ENCODE assay signal across 2 cellular contexts in the genomic region with DNA sequence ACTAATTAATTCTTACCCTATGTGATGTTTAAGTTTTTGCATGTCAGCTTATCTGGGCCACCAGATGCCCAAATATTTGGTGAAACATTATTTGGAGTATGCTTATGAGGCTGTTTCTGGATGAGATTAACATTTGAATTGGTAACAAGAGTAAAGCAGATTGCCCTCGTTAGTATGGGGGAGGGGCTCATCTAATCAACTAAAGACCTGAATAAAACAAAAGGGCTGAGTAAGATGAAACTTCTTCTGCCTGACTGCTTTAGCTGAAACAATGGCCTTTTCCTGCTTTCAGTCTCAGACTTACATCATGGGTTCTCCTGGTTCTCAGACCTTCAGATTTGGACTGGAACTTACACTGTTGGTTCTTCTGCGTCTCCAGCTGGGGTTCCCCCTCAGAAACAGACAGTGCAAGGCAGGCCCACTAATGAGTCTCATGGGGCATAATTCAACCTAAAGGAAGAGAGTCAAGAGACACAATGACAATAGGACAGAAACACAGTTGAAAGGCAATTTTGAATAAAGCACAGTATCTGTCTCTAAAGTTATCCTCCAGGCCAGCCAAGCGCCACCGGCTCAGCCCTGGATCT.
TF ChIP-seq lines count a peak whose summit lies in the region.

No MANE protein-coding gene starts in this region.

TF ChIP-seq in GM23338, 12 proteins besides CTCF, POLR2A, EP300 and RAD21 (continued from another document):
- TF ChIP-seq, protein P1, sequence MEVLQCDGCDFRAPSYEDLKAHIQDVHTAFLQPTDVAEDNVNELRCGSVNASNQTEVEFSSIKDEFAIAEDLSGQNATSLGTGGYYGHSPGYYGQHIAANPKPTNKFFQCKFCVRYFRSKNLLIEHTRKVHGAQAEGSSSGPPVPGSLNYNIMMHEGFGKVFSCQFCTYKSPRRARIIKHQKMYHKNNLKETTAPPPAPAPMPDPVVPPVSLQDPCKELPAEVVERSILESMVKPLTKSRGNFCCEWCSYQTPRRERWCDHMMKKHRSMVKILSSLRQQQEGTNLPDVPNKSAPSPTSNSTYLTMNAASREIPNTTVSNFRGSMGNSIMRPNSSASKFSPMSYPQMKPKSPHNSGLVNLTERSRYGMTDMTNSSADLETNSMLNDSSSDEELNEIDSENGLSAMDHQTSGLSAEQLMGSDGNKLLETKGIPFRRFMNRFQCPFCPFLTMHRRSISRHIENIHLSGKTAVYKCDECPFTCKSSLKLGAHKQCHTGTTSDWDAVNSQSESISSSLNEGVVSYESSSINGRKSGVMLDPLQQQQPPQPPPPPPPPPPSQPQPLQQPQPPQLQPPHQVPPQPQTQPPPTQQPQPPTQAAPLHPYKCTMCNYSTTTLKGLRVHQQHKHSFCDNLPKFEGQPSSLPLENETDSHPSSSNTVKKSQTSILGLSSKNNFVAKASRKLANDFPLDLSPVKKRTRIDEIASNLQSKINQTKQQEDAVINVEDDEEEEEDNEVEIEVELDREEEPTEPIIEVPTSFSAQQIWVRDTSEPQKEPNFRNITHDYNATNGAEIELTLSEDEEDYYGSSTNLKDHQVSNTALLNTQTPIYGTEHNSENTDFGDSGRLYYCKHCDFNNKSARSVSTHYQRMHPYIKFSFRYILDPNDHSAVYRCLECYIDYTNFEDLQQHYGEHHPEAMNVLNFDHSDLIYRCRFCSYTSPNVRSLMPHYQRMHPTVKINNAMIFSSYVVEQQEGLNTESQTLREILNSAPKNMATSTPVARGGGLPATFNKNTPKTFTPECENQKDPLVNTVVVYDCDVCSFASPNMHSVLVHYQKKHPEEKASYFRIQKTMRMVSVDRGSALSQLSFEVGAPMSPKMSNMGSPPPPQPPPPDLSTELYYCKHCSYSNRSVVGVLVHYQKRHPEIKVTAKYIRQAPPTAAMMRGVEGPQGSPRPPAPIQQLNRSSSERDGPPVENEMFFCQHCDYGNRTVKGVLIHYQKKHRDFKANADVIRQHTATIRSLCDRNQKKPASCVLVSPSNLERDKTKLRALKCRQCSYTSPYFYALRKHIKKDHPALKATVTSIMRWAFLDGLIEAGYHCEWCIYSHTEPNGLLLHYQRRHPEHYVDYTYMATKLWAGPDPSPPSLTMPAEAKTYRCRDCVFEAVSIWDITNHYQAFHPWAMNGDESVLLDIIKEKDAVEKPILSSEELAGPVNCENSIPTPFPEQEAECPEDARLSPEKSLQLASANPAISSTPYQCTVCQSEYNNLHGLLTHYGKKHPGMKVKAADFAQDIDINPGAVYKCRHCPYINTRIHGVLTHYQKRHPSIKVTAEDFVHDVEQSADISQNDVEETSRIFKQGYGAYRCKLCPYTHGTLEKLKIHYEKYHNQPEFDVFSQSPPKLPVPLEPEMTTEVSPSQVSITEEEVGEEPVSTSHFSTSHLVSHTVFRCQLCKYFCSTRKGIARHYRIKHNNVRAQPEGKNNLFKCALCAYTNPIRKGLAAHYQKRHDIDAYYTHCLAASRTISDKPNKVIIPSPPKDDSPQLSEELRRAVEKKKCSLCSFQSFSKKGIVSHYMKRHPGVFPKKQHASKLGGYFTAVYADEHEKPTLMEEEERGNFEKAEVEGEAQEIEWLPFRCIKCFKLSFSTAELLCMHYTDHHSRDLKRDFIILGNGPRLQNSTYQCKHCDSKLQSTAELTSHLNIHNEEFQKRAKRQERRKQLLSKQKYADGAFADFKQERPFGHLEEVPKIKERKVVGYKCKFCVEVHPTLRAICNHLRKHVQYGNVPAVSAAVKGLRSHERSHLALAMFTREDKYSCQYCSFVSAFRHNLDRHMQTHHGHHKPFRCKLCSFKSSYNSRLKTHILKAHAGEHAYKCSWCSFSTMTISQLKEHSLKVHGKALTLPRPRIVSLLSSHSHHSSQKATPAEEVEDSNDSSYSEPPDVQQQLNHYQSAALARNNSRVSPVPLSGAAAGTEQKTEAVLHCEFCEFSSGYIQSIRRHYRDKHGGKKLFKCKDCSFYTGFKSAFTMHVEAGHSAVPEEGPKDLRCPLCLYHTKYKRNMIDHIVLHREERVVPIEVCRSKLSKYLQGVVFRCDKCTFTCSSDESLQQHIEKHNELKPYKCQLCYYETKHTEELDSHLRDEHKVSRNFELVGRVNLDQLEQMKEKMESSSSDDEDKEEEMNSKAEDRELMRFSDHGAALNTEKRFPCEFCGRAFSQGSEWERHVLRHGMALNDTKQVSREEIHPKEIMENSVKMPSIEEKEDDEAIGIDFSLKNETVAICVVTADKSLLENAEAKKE (CRISPR knock-in tag; IDR thresholded peaks at IDR 0.05), result peak; percentile 66
- TF ChIP-seq ZNF331 (CRISPR knock-in tag; IDR thresholded peaks at IDR 0.05; ENCODE audit: low read depth), result no peak
- 0 out of 2 replicates have a peak, but pooled peaks have one; percentile 27 for TF ChIP-seq ZNF114 (CRISPR knock-in tag; IDR thresholded peaks at IDR 0.05)
- peak; percentile 58; the same call in 1 of the 2 replicates for TF ChIP-seq NANOG (IDR thresholded peaks at IDR 0.05; ENCODE audit: borderline replicate concordance)

TF ChIP-seq in WTC11, 78 proteins besides CTCF, POLR2A, EP300 and RAD21 (continued from another document):
- TF ChIP-seq, protein P2, sequence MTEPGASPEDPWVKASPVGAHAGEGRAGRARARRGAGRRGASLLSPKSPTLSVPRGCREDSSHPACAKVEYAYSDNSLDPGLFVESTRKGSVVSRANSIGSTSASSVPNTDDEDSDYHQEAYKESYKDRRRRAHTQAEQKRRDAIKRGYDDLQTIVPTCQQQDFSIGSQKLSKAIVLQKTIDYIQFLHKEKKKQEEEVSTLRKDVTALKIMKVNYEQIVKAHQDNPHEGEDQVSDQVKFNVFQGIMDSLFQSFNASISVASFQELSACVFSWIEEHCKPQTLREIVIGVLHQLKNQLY (CRISPR knock-in tag; IDR thresholded peaks at IDR 0.05), result no peak
- TF ChIP-seq, protein P3, sequence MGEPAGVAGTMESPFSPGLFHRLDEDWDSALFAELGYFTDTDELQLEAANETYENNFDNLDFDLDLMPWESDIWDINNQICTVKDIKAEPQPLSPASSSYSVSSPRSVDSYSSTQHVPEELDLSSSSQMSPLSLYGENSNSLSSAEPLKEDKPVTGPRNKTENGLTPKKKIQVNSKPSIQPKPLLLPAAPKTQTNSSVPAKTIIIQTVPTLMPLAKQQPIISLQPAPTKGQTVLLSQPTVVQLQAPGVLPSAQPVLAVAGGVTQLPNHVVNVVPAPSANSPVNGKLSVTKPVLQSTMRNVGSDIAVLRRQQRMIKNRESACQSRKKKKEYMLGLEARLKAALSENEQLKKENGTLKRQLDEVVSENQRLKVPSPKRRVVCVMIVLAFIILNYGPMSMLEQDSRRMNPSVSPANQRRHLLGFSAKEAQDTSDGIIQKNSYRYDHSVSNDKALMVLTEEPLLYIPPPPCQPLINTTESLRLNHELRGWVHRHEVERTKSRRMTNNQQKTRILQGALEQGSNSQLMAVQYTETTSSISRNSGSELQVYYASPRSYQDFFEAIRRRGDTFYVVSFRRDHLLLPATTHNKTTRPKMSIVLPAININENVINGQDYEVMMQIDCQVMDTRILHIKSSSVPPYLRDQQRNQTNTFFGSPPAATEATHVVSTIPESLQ (CRISPR knock-in tag; IDR thresholded peaks at IDR 0.05), result no peak
- TF ChIP-seq, protein P4, sequence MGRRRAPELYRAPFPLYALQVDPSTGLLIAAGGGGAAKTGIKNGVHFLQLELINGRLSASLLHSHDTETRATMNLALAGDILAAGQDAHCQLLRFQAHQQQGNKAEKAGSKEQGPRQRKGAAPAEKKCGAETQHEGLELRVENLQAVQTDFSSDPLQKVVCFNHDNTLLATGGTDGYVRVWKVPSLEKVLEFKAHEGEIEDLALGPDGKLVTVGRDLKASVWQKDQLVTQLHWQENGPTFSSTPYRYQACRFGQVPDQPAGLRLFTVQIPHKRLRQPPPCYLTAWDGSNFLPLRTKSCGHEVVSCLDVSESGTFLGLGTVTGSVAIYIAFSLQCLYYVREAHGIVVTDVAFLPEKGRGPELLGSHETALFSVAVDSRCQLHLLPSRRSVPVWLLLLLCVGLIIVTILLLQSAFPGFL (CRISPR knock-in tag; IDR thresholded peaks at IDR 0.05; ENCODE audit: borderline replicate concordance), result no peak
- TF ChIP-seq FOXK1 (CRISPR knock-in tag; IDR thresholded peaks at IDR 0.05), result no peak
- TF ChIP-seq, protein P5, sequence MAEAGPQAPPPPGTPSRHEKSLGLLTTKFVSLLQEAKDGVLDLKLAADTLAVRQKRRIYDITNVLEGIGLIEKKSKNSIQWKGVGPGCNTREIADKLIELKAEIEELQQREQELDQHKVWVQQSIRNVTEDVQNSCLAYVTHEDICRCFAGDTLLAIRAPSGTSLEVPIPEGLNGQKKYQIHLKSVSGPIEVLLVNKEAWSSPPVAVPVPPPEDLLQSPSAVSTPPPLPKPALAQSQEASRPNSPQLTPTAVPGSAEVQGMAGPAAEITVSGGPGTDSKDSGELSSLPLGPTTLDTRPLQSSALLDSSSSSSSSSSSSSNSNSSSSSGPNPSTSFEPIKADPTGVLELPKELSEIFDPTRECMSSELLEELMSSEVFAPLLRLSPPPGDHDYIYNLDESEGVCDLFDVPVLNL (CRISPR knock-in tag; IDR thresholded peaks at IDR 0.05; ENCODE audit: borderline replicate concordance, low read depth), result no peak
- TF ChIP-seq, protein P6, sequence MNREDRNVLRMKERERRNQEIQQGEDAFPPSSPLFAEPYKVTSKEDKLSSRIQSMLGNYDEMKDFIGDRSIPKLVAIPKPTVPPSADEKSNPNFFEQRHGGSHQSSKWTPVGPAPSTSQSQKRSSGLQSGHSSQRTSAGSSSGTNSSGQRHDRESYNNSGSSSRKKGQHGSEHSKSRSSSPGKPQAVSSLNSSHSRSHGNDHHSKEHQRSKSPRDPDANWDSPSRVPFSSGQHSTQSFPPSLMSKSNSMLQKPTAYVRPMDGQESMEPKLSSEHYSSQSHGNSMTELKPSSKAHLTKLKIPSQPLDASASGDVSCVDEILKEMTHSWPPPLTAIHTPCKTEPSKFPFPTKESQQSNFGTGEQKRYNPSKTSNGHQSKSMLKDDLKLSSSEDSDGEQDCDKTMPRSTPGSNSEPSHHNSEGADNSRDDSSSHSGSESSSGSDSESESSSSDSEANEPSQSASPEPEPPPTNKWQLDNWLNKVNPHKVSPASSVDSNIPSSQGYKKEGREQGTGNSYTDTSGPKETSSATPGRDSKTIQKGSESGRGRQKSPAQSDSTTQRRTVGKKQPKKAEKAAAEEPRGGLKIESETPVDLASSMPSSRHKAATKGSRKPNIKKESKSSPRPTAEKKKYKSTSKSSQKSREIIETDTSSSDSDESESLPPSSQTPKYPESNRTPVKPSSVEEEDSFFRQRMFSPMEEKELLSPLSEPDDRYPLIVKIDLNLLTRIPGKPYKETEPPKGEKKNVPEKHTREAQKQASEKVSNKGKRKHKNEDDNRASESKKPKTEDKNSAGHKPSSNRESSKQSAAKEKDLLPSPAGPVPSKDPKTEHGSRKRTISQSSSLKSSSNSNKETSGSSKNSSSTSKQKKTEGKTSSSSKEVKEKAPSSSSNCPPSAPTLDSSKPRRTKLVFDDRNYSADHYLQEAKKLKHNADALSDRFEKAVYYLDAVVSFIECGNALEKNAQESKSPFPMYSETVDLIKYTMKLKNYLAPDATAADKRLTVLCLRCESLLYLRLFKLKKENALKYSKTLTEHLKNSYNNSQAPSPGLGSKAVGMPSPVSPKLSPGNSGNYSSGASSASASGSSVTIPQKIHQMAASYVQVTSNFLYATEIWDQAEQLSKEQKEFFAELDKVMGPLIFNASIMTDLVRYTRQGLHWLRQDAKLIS (CRISPR knock-in tag; IDR thresholded peaks at IDR 0.05; ENCODE audit: borderline replicate concordance), result no peak
- TF ChIP-seq, protein P7, sequence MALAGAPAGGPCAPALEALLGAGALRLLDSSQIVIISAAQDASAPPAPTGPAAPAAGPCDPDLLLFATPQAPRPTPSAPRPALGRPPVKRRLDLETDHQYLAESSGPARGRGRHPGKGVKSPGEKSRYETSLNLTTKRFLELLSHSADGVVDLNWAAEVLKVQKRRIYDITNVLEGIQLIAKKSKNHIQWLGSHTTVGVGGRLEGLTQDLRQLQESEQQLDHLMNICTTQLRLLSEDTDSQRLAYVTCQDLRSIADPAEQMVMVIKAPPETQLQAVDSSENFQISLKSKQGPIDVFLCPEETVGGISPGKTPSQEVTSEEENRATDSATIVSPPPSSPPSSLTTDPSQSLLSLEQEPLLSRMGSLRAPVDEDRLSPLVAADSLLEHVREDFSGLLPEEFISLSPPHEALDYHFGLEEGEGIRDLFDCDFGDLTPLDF (CRISPR knock-in tag; IDR thresholded peaks at IDR 0.05), result no peak
TF ChIP-seq in WTC11: peak in this region for 0.
